Comparison of ENCODE assay signal across 28 cellular contexts in genomic region chr10:29576681-29577080, GRCh38. TPM values are rescaled to one million over a fixed set of nuclear protein-coding genes. Genes with fewer than 3 reads are reported as not detected.
A peak's percentile ranks its signal among the peaks of the same experiment; 100 is the strongest.
DNase-seq lines count a peak whose midpoint lies in the region; ATAC-seq, FAIRE-seq and TF ChIP-seq lines count a peak whose summit lies in the region.
"Had no signal": no experiment of that assay in that cellular context is flagged by ENCODE, and none has a peak within 500 bp of the region (broad histone marks: within the 10 kb centered on the region; RNA-seq: fewer than 3 reads in every experiment).

No MANE protein-coding gene starts in this region.

- no peaks in the 10 kb centered on the region for H3K9me3 ChIP-seq in RWPE2 (ENCODE audit: severe bottlenecking)
- no peaks in the 10 kb centered on the region for H3K9me3 ChIP-seq in endothelial cell of umbilical vein (replicated peaks; ENCODE audit: control insufficient read depth, insufficient read depth, low read length)
- H3K9me3 ChIP-seq in lower lobe of right lung = no peaks in the 10 kb centered on the region
- H3K9me3 ChIP-seq: A549, neutrophil, testis, vagina had no signal

- no peaks in the 10 kb centered on the region for H3K27me3 Mint-ChIP-seq in osteocyte (ENCODE audit: unreplicated experiment)
- H3K27me3 Mint-ChIP-seq: activated naive CD4-positive, alpha-beta T cell treated with anti-CD3 and anti-CD28 coated beads, Interleukin-2, amount 10 ng/mL, durations not matched to agents 7 days and 5 days; CD4-positive, alpha-beta memory T cell; naive B cell had no signal

- no TSS peak for BruUV-seq in endothelial cell of umbilical vein (replicated peaks; lab: Mats Ljungman, UMichigan)

- TF ChIP-seq POLR2A in endothelial cell of umbilical vein (IDR thresholded peaks at IDR 0.05; ENCODE audit: low read depth, low read length) = no peak
- TF ChIP-seq POLR2A in GM18505 (IDR thresholded peaks at IDR 0.05; ENCODE audit: borderline replicate concordance, extremely low read depth, insufficient read depth, insufficient read length) = no peak

- H3K4me1 Mint-ChIP-seq in osteocyte (ENCODE audit: unreplicated experiment) = peaks cover 15% of the 10 kb centered on the region
- H3K4me1 Mint-ChIP-seq: naive B cell had no signal

- H3K27me3 ChIP-seq in RWPE2 (ENCODE audit: insufficient read depth, poor library complexity, severe bottlenecking) (no peaks in the 10 kb centered on the region), endothelial cell of umbilical vein (ENCODE audit: control insufficient read depth in 2 of 2, insufficient read depth in 2 of 2, low read length in 2 of 2) (no peaks in the 10 kb centered on the region), lower lobe of right lung (ENCODE audit: low read depth) (no peaks in the 10 kb centered on the region)
- H3K27me3 ChIP-seq: neutrophil, testis, vagina had no signal

- TF ChIP-seq CTCF in RWPE2 (IDR thresholded peaks at IDR 0.05; ENCODE audit: poor library complexity, severe bottlenecking) = no peak
- TF ChIP-seq CTCF in endothelial cell of umbilical vein (IDR thresholded peaks at IDR 0.05; ENCODE audit: extremely low read depth in 1 of 2, insufficient read depth in 1 of 2, low read depth in 1 of 2, low read length in 2 of 2) = no peak
- TF ChIP-seq CTCF in osteocyte (IDR thresholded peaks at IDR 0.05) = no peak
- no peak for TF ChIP-seq CTCF in lower lobe of right lung (IDR thresholded peaks at IDR 0.05)

- H3K9me3 Mint-ChIP-seq in osteocyte (ENCODE audit: unreplicated experiment) = no peaks in the 10 kb centered on the region
- H3K9me3 Mint-ChIP-seq: activated naive CD4-positive, alpha-beta T cell treated with anti-CD3 and anti-CD28 coated beads, Interleukin-2, amount 10 ng/mL, durations not matched to agents 7 days and 5 days; CD4-positive, alpha-beta memory T cell; naive B cell had no signal

- no peaks in the 10 kb centered on the region for H3K79me2 ChIP-seq in endothelial cell of umbilical vein (ENCODE audit: control insufficient read depth, insufficient read depth, low read length)

- H3K27ac Mint-ChIP-seq in osteocyte (ENCODE audit: unreplicated experiment) = peak overlapping the region; percentile 31
- H3K27ac Mint-ChIP-seq: activated naive CD4-positive, alpha-beta T cell treated with anti-CD3 and anti-CD28 coated beads, Interleukin-2, amount 10 ng/mL, durations not matched to agents 7 days and 5 days; CD4-positive, alpha-beta memory T cell; naive B cell had no signal

- H3K36me3 ChIP-seq in RWPE2 (ENCODE audit: low read depth) (no peaks in the 10 kb centered on the region), endothelial cell of umbilical vein (ENCODE audit: control insufficient read depth in 2 of 2, extremely low read depth in 1 of 2, insufficient read depth in 2 of 2, low read length in 2 of 2) (peaks cover 0 to 2% of the 10 kb centered on the region in 2 experiments), lower lobe of right lung (no peaks in the 10 kb centered on the region)
- H3K36me3 ChIP-seq: vagina had no signal

- H2AFZ ChIP-seq in endothelial cell of umbilical vein (ENCODE audit: low read depth, low read length) = no peak overlapping the region

- H3K27ac ChIP-seq in RWPE2 (ENCODE audit: poor library complexity, severe bottlenecking) (peak overlapping the region; percentile 10), endothelial cell of umbilical vein (ENCODE audit: insufficient read depth, low read depth, low read length) (no peak overlapping the region), lower lobe of right lung (no peak overlapping the region)
- H3K27ac ChIP-seq: A549, dorsolateral prefrontal cortex, neutrophil, testis, vagina had no signal

- CTCF ChIA-PET in endothelial cell of umbilical vein (lab: Charles Lee) = no interaction called here

- no peak overlapping the region for H3K4me3 Mint-ChIP-seq in osteocyte (ENCODE audit: unreplicated experiment)
- H3K4me3 Mint-ChIP-seq: activated naive CD4-positive, alpha-beta T cell treated with anti-CD3 and anti-CD28 coated beads, Interleukin-2, amount 10 ng/mL, durations not matched to agents 7 days and 5 days; CD4-positive, alpha-beta memory T cell; naive B cell had no signal

- peaks cover 25% of the 10 kb centered on the region for H3K36me3 Mint-ChIP-seq in osteocyte (ENCODE audit: unreplicated experiment)
- H3K36me3 Mint-ChIP-seq: activated naive CD4-positive, alpha-beta T cell treated with anti-CD3 and anti-CD28 coated beads, Interleukin-2, amount 10 ng/mL, durations not matched to agents 7 days and 5 days; naive B cell had no signal

- H3K4me1 ChIP-seq in RWPE2 (ENCODE audit: insufficient read depth, poor library complexity, severe bottlenecking) (peaks cover 10% of the 10 kb centered on the region), endothelial cell of umbilical vein (ENCODE audit: control insufficient read depth, extremely low read depth, insufficient read depth, low read length) (peaks cover 5% of the 10 kb centered on the region), lower lobe of right lung (no peaks in the 10 kb centered on the region)
- H3K4me1 ChIP-seq: A549, testis, vagina had no signal

- intact Hi-C loops in endothelial cell of umbilical vein (cut with micrococcal nuclease) (no loop called here), lower lobe of right lung (cut with DNase I) (no loop called here)

- H3K9ac ChIP-seq in endothelial cell of umbilical vein (replicated peaks; ENCODE audit: extremely low read depth, insufficient read depth, low read length) = no peak overlapping the region

- ATAC-seq in RWPE2 (ENCODE audit: low read depth) (peak; percentile 48; the same call in 2 of the 3 replicates), lower lobe of right lung (no peak), GM18505 (IDR thresholded peaks at IDR 0.05; ENCODE audit: unreplicated experiment) (no peak), HG03135 (IDR thresholded peaks at IDR 0.05; ENCODE audit: unreplicated experiment) (no peak)
- ATAC-seq: A549; Panc1; stimulated activated naive CD8-positive, alpha-beta T cell treated with anti-CD3 and anti-CD28 coated beads, Interleukin-15, Interleukin-2, amounts not matched to agents 100 U/mL and 50 U/mL, for 24 hours had no signal

- no peak overlapping the region for H3K4me2 ChIP-seq in endothelial cell of umbilical vein (ENCODE audit: insufficient read depth, low read length)
- H3K4me2 ChIP-seq: A549 had no signal

- POLR2A ChIA-PET in endothelial cell of umbilical vein (lab: Charles Lee) = no interaction called here

- no peaks in the 10 kb centered on the region for H3K9me1 ChIP-seq in endothelial cell of umbilical vein (replicated peaks; ENCODE audit: control insufficient read depth, extremely low read depth, insufficient read depth, low read length)

- H3K4me3 ChIP-seq in RWPE2 (ENCODE audit: severe bottlenecking) (no peak overlapping the region), endothelial cell of umbilical vein (replicated peaks in 1 of 3; ENCODE audit: insufficient read depth in 1 of 3, low read depth in 1 of 3, low read length in 3 of 3) (no peak overlapping the region), lower lobe of right lung (no peak overlapping the region)
- H3K4me3 ChIP-seq: A549, dorsolateral prefrontal cortex, testis, vagina had no signal

- DNase-seq in ELF-1 (ENCODE audit: low read depth, low spot score) = peak; percentile 12
- no peak for DNase-seq in RWPE2 (ENCODE audit: low spot score)
- no peak for DNase-seq in endothelial cell of umbilical vein (ENCODE audit: low read depth, low spot score)
- DNase-seq in osteocyte (ENCODE audit: extremely low spot score, unreplicated experiment) = peak; percentile 27
- no peak for DNase-seq in lower lobe of right lung
- no peak for DNase-seq in pons (ENCODE audit: low spot score)
- DNase-seq: activated CD4-positive, alpha-beta T cell treated with anti-CD3 and anti-CD28 coated beads, Interleukin-2, amount 50 U/mL, for 4 hours; activated naive CD4-positive, alpha-beta T cell treated with anti-CD3 and anti-CD28 coated beads, Interleukin-2, amount 10 ng/mL, durations not matched to agents 7 days and 5 days; AML-193; CD4-positive, alpha-beta memory T cell; central memory CD4-positive, alpha-beta T cell; dorsolateral prefrontal cortex; EL; H7; KBM-7; naive B cell; NCI-H1105; NCI-H1930; NCI-H2227 treated with DMSO at 0.1 percent for 48 hours; NCI-H69; stimulated activated naive CD8-positive, alpha-beta T cell treated with anti-CD3 and anti-CD28 coated beads, Interleukin-15, Interleukin-2, amounts not matched to agents 100 U/mL and 50 U/mL, for 24 hours; testis had no signal

- FAIRE-seq in endothelial cell of umbilical vein (lab: Jason Lieb, UNC) = peak; percentile 21
- FAIRE-seq: A549 had no signal

- dilution Hi-C loops in endothelial cell of umbilical vein (cut with MboI; ENCODE audit: extremely low pct_ligation_motif_present, low sequenced_read_pairs) = no loop called here

- no peaks in the 10 kb centered on the region for H4K20me1 ChIP-seq in endothelial cell of umbilical vein (replicated peaks; ENCODE audit: control insufficient read depth, extremely low read depth, insufficient read depth, low read length)

TF ChIP-seq in endothelial cell of umbilical vein, 7 proteins besides CTCF, POLR2A, EP300 and RAD21:
- TF ChIP-seq POLR2AphosphoS5 (IDR thresholded peaks at IDR 0.05; ENCODE audit: insufficient read depth, low read depth, low read length) = no peak
- TF ChIP-seq MAX (IDR thresholded peaks at IDR 0.05; ENCODE audit: insufficient read depth, insufficient read length) = no peak
- no peak for TF ChIP-seq FOS (IDR thresholded peaks at IDR 0.05; ENCODE audit: borderline replicate concordance, insufficient read depth, low read length)
- no peak for TF ChIP-seq JUN (IDR thresholded peaks at IDR 0.05; ENCODE audit: borderline replicate concordance, insufficient read depth, insufficient read length, low read depth)
- no peak for TF ChIP-seq MYC (IDR thresholded peaks at IDR 0.05; ENCODE audit: low read depth, low read length)
- TF ChIP-seq GATA2 (IDR thresholded peaks at IDR 0.05; ENCODE audit: insufficient read depth, insufficient read length, low read depth, low read length) = no peak
- no peak for TF ChIP-seq EZH2 (IDR thresholded peaks at IDR 0.05; ENCODE audit: borderline replicate concordance, low read depth, low read length, severe bottlenecking)

RNA-seq across cellular contexts. Expression of gene SVIL, which starts 58.1 kb away (rescaled TPM):
- total RNA-seq in endothelial cell of umbilical vein (70.7 and 85.1 TPM in 2 replicates), osteocyte (257 and 258 TPM in 2 replicates), lower lobe of right lung (118 TPM)
- 11.5 and 22.6 TPM in 2 replicates for polyA plus RNA-seq in endothelial cell of umbilical vein
- polyA plus RNA-seq in endothelial cell of umbilical vein (2011; cell fraction: cytosol; rRNA removed) = 17.7 and 19.2 TPM in 2 replicates
- 87.3 and 95.1 TPM in 2 replicates for polyA plus RNA-seq in endothelial cell of umbilical vein (2011; cell fraction: nucleus; rRNA removed)
- 62.1 and 77.9 TPM in 2 replicates for polyA plus RNA-seq in endothelial cell of umbilical vein (2012)
- polyA minus RNA-seq in endothelial cell of umbilical vein = 63.0 and 95.0 TPM in 2 replicates
- 9.1 TPM for polyA minus RNA-seq in endothelial cell of umbilical vein (2011; cell fraction: cytosol; rRNA and poly(A)+ RNA removed)
- 106 and 130 TPM in 2 replicates for polyA minus RNA-seq in endothelial cell of umbilical vein (2011; cell fraction: nucleus; rRNA and poly(A)+ RNA removed)

Comparison
In these comparisons a context has a peak if more than half of its experiments do, and no peak if none do; other contexts are left out.
1. DNase-seq: peak in ELF-1 (single experiment) and osteocyte (single experiment); none in RWPE2 (single experiment), endothelial cell of umbilical vein (single experiment), lower lobe of right lung (single experiment) and pons (single experiment).